15 cellular contexts compared by ENCODE assay signal in the genomic region with DNA sequence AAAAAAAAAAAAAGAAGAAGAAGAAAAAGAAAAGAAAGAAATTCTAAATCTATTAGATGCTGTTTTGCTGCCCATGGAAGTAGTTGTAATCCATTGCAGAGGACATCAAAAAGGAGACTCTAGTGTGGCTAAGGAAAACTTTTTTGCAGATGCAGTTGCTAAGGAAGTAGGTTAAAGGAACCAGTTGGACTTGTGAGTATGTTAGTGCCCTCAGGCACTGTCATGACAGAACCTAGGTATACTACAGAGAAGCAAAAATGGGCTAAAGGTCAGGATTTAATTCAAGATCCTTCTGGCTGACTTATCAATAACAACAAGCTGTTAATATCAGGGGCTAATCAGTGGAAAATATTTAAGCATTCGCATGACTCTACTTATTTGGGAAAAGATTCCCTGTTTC.
DNase-seq lines count a peak whose midpoint lies in the region; ATAC-seq and TF ChIP-seq lines count a peak whose summit lies in the region.
"Had no signal": no experiment of that assay in that cellular context is flagged by ENCODE, and none has a peak within 500 bp of the region (broad histone marks: within the 10 kb centered on the region; RNA-seq: fewer than 3 reads in every experiment).

No MANE protein-coding gene starts in this region.

- peak overlapping the region; percentile 83 for H3K27ac Mint-ChIP-seq in type B pancreatic cell
- H3K27ac Mint-ChIP-seq: CD4-positive, alpha-beta memory T cell; HFFc6 had no signal

- H3K9ac ChIP-seq in PC-3 (ENCODE audit: low read length), result no peak overlapping the region

- H4K20me1 ChIP-seq in PC-3 (ENCODE audit: low read length), result no peaks in the 10 kb centered on the region

- peak; percentile 5 for DNase-seq in PC-3
- DNase-seq in islet precursor cell, result peak; percentile 53
- no peak for DNase-seq in type B pancreatic cell (ENCODE audit: extremely low spot score, unreplicated experiment)
- no peak for DNase-seq in middle frontal gyrus (ENCODE audit: extremely low spot score, low spot score)
- no peak for DNase-seq in NOMO-1 (lab: John Stamatoyannopoulos, UW; ENCODE audit: unreplicated experiment in 2 of 2)
- no peak for DNase-seq in nucleus accumbens (lab: John Stamatoyannopoulos, UW)
- DNase-seq: C1 segment of cervical spinal cord; Calu3; CD4-positive, alpha-beta memory T cell; COR-L47; DMS53; DMS79 treated with DMSO at 0.1 percent for 48 hours; GOT3; HFFc6 had no signal

- CTCF ChIA-PET in PC-3 (lab: Charles Lee), result no interaction called here

- no peak overlapping the region for H3K4me2 ChIP-seq in PC-3 (ENCODE audit: low read length)

- intact Hi-C loops in PC-3 (cut with micrococcal nuclease), result no loop called here

- H3K9me3 ChIP-seq in PC-3 (ENCODE audit: low read length), result no peaks in the 10 kb centered on the region
- H3K9me3 ChIP-seq: HAP-1 had no signal

- no peaks in the 10 kb centered on the region for H3K27me3 ChIP-seq in PC-3 (ENCODE audit: low read length)

- H3K36me3 ChIP-seq in PC-3 (ENCODE audit: low read depth, low read length), result no peaks in the 10 kb centered on the region
- H3K36me3 ChIP-seq: HAP-1 had no signal

- POLR2A ChIA-PET in PC-3 (lab: Charles Lee; ENCODE audit: unreplicated experiment), result no interaction called here

- H3K9me3 Mint-ChIP-seq in type B pancreatic cell, result peaks cover 11% of the 10 kb centered on the region

- H3K27ac ChIP-seq in PC-3 (ENCODE audit: low read length), result no peak overlapping the region

- H3K36me3 Mint-ChIP-seq in type B pancreatic cell, result peaks cover 4% of the 10 kb centered on the region
- H3K36me3 Mint-ChIP-seq: CD4-positive, alpha-beta memory T cell had no signal

- TF ChIP-seq CTCF in PC-3 (conservative IDR thresholded peaks at IDR 0.05; ENCODE audit: low read depth, low read length) (no peak), type B pancreatic cell (conservative IDR thresholded peaks at IDR 0.05) (no peak)

- H3K27me3 Mint-ChIP-seq in type B pancreatic cell, result no peaks in the 10 kb centered on the region
- H3K27me3 Mint-ChIP-seq: CD4-positive, alpha-beta memory T cell had no signal

- ATAC-seq in PC-3, result no peak

- no peak overlapping the region for H3K4me3 ChIP-seq in PC-3 (ENCODE audit: low read length)
- H3K4me3 ChIP-seq: HAP-1 had no signal

- no peaks in the 10 kb centered on the region for H3F3A ChIP-seq in PC-3 (ENCODE audit: low read length, unreplicated experiment)

- no peak overlapping the region for H3K4me3 Mint-ChIP-seq in type B pancreatic cell
- H3K4me3 Mint-ChIP-seq: CD4-positive, alpha-beta memory T cell; HFFc6 had no signal

- no peaks in the 10 kb centered on the region for H3K79me2 ChIP-seq in PC-3 (ENCODE audit: low read length)

- H2AFZ ChIP-seq in PC-3 (ENCODE audit: low read length), result no peak overlapping the region

- BruUV-seq in PC-3 (replicated peaks; lab: Mats Ljungman, UMichigan), result no TSS peak

- no peaks in the 10 kb centered on the region for H3K9me2 ChIP-seq in PC-3 (replicated peaks; ENCODE audit: low read length)

- no peaks in the 10 kb centered on the region for H3K4me1 ChIP-seq in PC-3 (ENCODE audit: insufficient read depth, low read length)

- H3K4me1 Mint-ChIP-seq in type B pancreatic cell (ENCODE audit: unreplicated experiment), result no peaks in the 10 kb centered on the region
- H3K4me1 Mint-ChIP-seq: CD4-positive, alpha-beta memory T cell had no signal

Comparison
In these comparisons a context has a peak if more than half of its experiments do, and no peak if none do; other contexts are left out.
1. DNase-seq: peak in PC-3 (single experiment) and islet precursor cell (single experiment); none in type B pancreatic cell (single experiment), middle frontal gyrus (single experiment), NOMO-1 (0 of 2) and nucleus accumbens (0 of 56).